In the genomic region with DNA sequence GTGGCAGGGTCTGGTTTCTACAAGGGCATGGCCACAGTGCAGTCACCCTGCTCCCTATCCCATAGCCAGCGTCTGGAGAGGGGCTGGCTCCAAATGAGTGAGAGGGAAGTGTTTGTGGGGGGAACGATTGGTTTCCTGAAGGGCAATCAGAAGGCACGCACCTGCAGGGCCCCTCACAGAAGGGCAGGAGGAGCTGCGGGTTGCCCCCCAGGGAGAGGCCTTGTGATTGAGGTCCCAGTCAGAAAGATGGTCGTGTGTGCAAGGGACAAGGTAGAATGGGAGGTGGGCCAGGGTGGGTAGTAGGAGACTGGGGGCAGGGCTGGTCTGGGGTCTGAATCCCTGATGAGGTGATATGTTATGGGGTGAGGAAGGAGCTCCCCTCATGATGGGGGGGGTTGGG, we compare ENCODE assay signal across 1 cellular context.
TF ChIP-seq lines count a peak whose summit lies in the region.

No MANE protein-coding gene starts in this region.

TF ChIP-seq in HepG2, 621 proteins besides CTCF, POLR2A, EP300 and RAD21:
- TF ChIP-seq NAIF1 (CRISPR knock-in tag; IDR thresholded peaks at IDR 0.05; ENCODE audit: borderline replicate concordance) (no peak), ZNF33B (CRISPR knock-in tag; IDR thresholded peaks at IDR 0.05) (no peak), ZFY (CRISPR knock-in tag; IDR thresholded peaks at IDR 0.05) (no peak), MEF2D (CRISPR knock-in tag; IDR thresholded peaks at IDR 0.05) (no peak), ZNF775 (CRISPR knock-in tag; IDR thresholded peaks at IDR 0.05; ENCODE audit: borderline replicate concordance) (no peak), JARID2 (CRISPR knock-in tag; IDR thresholded peaks at IDR 0.05; ENCODE audit: insufficient replicate concordance) (no peak), ZNF484 (CRISPR knock-in tag; IDR thresholded peaks at IDR 0.05; ENCODE audit: borderline replicate concordance, low read depth) (no peak), SMC3 (IDR thresholded peaks at IDR 0.05; ENCODE audit: low read length) (no peak), ARNT (IDR thresholded peaks at IDR 0.05) (no peak), ZNF292 (CRISPR knock-in tag; IDR thresholded peaks at IDR 0.05; ENCODE audit: borderline replicate concordance, low read depth) (no peak), ZNF891 (CRISPR knock-in tag; IDR thresholded peaks at IDR 0.05) (no peak), TCF7L2 (IDR thresholded peaks at IDR 0.05; ENCODE audit: low read depth, low read length) (no peak), ZNF337 (CRISPR knock-in tag; IDR thresholded peaks at IDR 0.05; ENCODE audit: borderline replicate concordance, low read depth) (no peak), ZNF343 (CRISPR knock-in tag; IDR thresholded peaks at IDR 0.05) (no peak), MIER3 (CRISPR knock-in tag; IDR thresholded peaks at IDR 0.05; ENCODE audit: borderline replicate concordance) (no peak), ZNF607 (CRISPR knock-in tag; IDR thresholded peaks at IDR 0.05; ENCODE audit: borderline replicate concordance) (no peak)
- TF ChIP-seq, protein P1, sequence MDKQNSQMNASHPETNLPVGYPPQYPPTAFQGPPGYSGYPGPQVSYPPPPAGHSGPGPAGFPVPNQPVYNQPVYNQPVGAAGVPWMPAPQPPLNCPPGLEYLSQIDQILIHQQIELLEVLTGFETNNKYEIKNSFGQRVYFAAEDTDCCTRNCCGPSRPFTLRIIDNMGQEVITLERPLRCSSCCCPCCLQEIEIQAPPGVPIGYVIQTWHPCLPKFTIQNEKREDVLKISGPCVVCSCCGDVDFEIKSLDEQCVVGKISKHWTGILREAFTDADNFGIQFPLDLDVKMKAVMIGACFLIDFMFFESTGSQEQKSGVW (CRISPR knock-in tag; IDR thresholded peaks at IDR 0.05; ENCODE audit: borderline replicate concordance): no peak
- TF ChIP-seq, protein P2, sequence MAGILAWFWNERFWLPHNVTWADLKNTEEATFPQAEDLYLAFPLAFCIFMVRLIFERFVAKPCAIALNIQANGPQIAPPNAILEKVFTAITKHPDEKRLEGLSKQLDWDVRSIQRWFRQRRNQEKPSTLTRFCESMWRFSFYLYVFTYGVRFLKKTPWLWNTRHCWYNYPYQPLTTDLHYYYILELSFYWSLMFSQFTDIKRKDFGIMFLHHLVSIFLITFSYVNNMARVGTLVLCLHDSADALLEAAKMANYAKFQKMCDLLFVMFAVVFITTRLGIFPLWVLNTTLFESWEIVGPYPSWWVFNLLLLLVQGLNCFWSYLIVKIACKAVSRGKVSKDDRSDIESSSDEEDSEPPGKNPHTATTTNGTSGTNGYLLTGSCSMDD (CRISPR knock-in tag; IDR thresholded peaks at IDR 0.05): no peak
- TF ChIP-seq, protein P3, sequence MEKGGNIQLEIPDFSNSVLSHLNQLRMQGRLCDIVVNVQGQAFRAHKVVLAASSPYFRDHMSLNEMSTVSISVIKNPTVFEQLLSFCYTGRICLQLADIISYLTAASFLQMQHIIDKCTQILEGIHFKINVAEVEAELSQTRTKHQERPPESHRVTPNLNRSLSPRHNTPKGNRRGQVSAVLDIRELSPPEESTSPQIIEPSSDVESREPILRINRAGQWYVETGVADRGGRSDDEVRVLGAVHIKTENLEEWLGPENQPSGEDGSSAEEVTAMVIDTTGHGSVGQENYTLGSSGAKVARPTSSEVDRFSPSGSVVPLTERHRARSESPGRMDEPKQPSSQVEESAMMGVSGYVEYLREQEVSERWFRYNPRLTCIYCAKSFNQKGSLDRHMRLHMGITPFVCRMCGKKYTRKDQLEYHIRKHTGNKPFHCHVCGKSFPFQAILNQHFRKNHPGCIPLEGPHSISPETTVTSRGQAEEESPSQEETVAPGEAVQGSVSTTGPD (CRISPR knock-in tag; IDR thresholded peaks at IDR 0.05): no peak
